In the genomic region with DNA sequence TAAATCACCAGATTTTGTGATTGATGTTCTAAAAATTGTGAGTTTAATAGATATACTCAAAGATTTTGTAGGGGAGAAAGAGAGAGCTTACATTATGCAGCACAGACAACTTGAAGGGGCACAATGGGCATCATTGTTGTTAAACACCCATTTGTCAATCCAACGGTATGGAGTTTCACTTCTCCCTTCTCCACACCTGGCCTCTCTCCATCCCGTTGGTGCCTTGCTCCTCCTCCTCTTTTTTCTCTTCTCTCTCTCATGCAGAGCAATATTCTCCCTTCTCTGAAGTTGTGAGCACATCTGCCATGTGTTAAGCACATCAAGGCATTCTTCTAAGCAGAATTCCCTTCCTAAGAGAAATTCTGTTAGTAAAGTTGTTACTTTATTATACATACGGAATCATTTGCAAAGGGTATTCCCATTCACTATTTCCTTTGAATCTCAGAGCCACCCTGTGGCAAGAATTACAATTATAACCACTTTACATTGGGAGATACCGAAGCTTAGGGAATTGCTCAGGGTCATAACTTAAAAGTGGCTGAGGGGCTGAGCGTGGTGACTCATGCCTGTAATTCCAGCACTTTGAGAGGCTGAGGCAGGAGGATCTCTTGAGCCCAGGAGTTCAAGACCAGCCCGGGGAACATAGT, we compare ENCODE assay signal across 14 cellular contexts. TPM values are rescaled to one million over a fixed set of nuclear protein-coding genes. Genes with fewer than 3 reads are reported as not detected.
A peak's percentile ranks its signal among the peaks of the same experiment; 100 is the strongest.
DNase-seq lines count a peak whose midpoint lies in the region; ATAC-seq, FAIRE-seq and TF ChIP-seq lines count a peak whose summit lies in the region.
"Had no signal": no experiment of that assay in that cellular context is flagged by ENCODE, and none has a peak within 500 bp of the region (broad histone marks: within the 10 kb centered on the region; RNA-seq: fewer than 3 reads in every experiment).

No MANE protein-coding gene starts in this region.

- no peaks in the 10 kb centered on the region for H3K36me3 ChIP-seq in GM12878 (ENCODE audit: control insufficient read depth in 2 of 2, insufficient read depth in 2 of 2, low read length in 1 of 2)
- no peaks in the 10 kb centered on the region for H3K36me3 ChIP-seq in vagina

- no peak for TF ChIP-seq RAD21 in GM12878 (IDR thresholded peaks at IDR 0.05; ENCODE audit: insufficient read depth, low read depth, low read length)

- no peak for TF ChIP-seq EP300 in GM12878 (IDR thresholded peaks at IDR 0.05; ENCODE audit: borderline replicate concordance in 1 of 2, control insufficient read depth in 1 of 2, low read depth in 2 of 2, low read length in 2 of 2)

- H3K9ac ChIP-seq in GM12878 (ENCODE audit: control insufficient read depth, insufficient read depth, low read length), result no peak overlapping the region

- ATAC-seq in GM12878 (peak; percentile 19; the same call in 1 of the 3 replicates), GM21723 (IDR thresholded peaks at IDR 0.05; ENCODE audit: unreplicated experiment) (no peak), HG02938 (IDR thresholded peaks at IDR 0.05; ENCODE audit: unreplicated experiment) (no peak)
- ATAC-seq: activated CD8-positive, alpha-beta T cell treated with anti-CD3 and anti-CD28 coated beads for 36 hours had no signal

- SMC1A ChIA-PET in GM12878 (lab: Charles Lee; ENCODE audit: uncharacterized antibody, unreplicated experiment), result interaction anchor here (0.8 to 4.5 kb wide), 13 partner anchors 12 to 163 kb away, joined by 3 to 24 read pairs (median 6); no protein-coding TSS in a partner anchor

- CTCF ChIA-PET in GM12878 (lab: Yijun Ruan, JAX), result interaction anchor here (0.6 to 5.3 kb wide), 9 partner anchors 13 to 134 kb away, joined by 3 to 29 read pairs (median 7); no protein-coding TSS in a partner anchor

- no peak overlapping the region for H3K27ac ChIP-seq in GM12878 (ENCODE audit: control insufficient read depth, insufficient read depth)
- H3K27ac ChIP-seq in vagina, result no peak overlapping the region

- H3K27me3 ChIP-seq in GM12878 (replicated peaks in 1 of 2; ENCODE audit: control insufficient read depth in 2 of 2, insufficient read depth in 2 of 2, low read length in 1 of 2) (no peaks in the 10 kb centered on the region), vagina (no peaks in the 10 kb centered on the region)

- FAIRE-seq in GM12878 (lab: Jason Lieb, UNC), result no peak

- no peaks in the 10 kb centered on the region for H3K79me2 ChIP-seq in GM12878 (ENCODE audit: control insufficient read depth, insufficient read depth, low read length)

- no peaks in the 10 kb centered on the region for H4K20me1 ChIP-seq in GM12878 (ENCODE audit: control insufficient read depth, insufficient read depth)

- in situ Hi-C loops in GM12878 (cut with MboI), result no loop called here

- no peaks in the 10 kb centered on the region for H3K9me3 ChIP-seq in GM12878 (replicated peaks; ENCODE audit: control insufficient read depth, insufficient read depth, low read length)
- no peaks in the 10 kb centered on the region for H3K9me3 ChIP-seq in vagina

- intact Hi-C loops in GM12878 (cut with micrococcal nuclease; ENCODE audit: unreplicated experiment), result no loop called here
- intact Hi-C loops in posterior cingulate gyrus (cut with DNase I), result no loop called here
- intact Hi-C loops in vagina (cut with DNase I), result no loop called here

- POLR2A ChIA-PET in GM12878 (lab: Charles Lee), result interaction anchor here (0.6 to 1.1 kb wide), 2 partner anchors 14 to 103 kb away, joined by 3 to 4 read pairs; no protein-coding TSS in a partner anchor

- 45% methylated on average over 6 of the region's 6 CpGs for WGBS in GM12878 (ENCODE audit: insufficient coverage, insufficient replicate concordance, low lambda C conversion rate, missing lambda C conversion rate)

- H3K4me3 ChIP-seq in GM12878 (no peak overlapping the region), vagina (no peak overlapping the region)
- H3K4me3 ChIP-seq: lung had no signal

- TF ChIP-seq POLR2A in GM12878 (IDR thresholded peaks at IDR 0.05; ENCODE audit: low read depth, low read length) (no peak), vagina (IDR thresholded peaks at IDR 0.05) (no peak)

- TF ChIP-seq CTCF in GM12878 (IDR thresholded peaks at IDR 0.05 in 2 of 3, conservative IDR thresholded peaks at IDR 0.05 in 1 of 3; ENCODE audit: control insufficient read depth in 2 of 3, extremely low read depth in 1 of 3, insufficient read depth in 1 of 3, low read depth in 3 of 3, low read length in 3 of 3) (no peak), vagina (IDR thresholded peaks at IDR 0.05) (no peak)

- RAD21 ChIA-PET in GM12878 (lab: Charles Lee; ENCODE audit: unreplicated experiment), result interaction anchor here (0.9 to 3.2 kb wide), 8 partner anchors 11 to 137 kb away, joined by 3 to 16 read pairs (median 3); a partner anchor contains a TSS

- H3K4me2 ChIP-seq in GM12878 (ENCODE audit: control insufficient read depth, insufficient read depth), result no peak overlapping the region

- H2AFZ ChIP-seq in GM12878 (ENCODE audit: control insufficient read depth, low read depth, low read length), result no peak overlapping the region

- BruUV-seq in GM12878 (replicated peaks; lab: Mats Ljungman, UMichigan), result no TSS peak

- H3K4me1 ChIP-seq in GM12878 (ENCODE audit: control insufficient read depth, insufficient read depth, low read length) (peaks cover 13% of the 10 kb centered on the region), vagina (no peaks in the 10 kb centered on the region)

- DNase-seq in GM04503 (ENCODE audit: low read depth), result peak; percentile 24
- peak; percentile 22 for DNase-seq in NCI-H2107 (lab: John Stamatoyannopoulos, UW)
- DNase-seq in GM12878 (ENCODE audit: low read depth, low spot score), result no peak
- peak; percentile 36 for DNase-seq in myocyte (ENCODE audit: low read depth)
- no peak for DNase-seq in posterior cingulate gyrus
- DNase-seq in vagina (ENCODE audit: extremely low spot score in 2 of 2), result no peak
- DNase-seq: activated CD8-positive, alpha-beta T cell treated with anti-CD3 and anti-CD28 coated beads for 36 hours; activated naive CD4-positive, alpha-beta T cell treated with anti-CD3 and anti-CD28 coated beads, Interleukin-2, amount 50 U/mL, for 16 hours; DND-41; NCI-H524 treated with DMSO at 0.1 percent for 48 hours had no signal

TF ChIP-seq in GM12878, 131 proteins besides CTCF, POLR2A, EP300 and RAD21:
- peak; percentile 55 for TF ChIP-seq IKZF1 (conservative IDR thresholded peaks at IDR 0.05)
- peak; percentile 83 for TF ChIP-seq SPI1 (IDR thresholded peaks at IDR 0.05; ENCODE audit: borderline replicate concordance, insufficient read depth, low read depth, low read length)
- TF ChIP-seq, protein P1, sequence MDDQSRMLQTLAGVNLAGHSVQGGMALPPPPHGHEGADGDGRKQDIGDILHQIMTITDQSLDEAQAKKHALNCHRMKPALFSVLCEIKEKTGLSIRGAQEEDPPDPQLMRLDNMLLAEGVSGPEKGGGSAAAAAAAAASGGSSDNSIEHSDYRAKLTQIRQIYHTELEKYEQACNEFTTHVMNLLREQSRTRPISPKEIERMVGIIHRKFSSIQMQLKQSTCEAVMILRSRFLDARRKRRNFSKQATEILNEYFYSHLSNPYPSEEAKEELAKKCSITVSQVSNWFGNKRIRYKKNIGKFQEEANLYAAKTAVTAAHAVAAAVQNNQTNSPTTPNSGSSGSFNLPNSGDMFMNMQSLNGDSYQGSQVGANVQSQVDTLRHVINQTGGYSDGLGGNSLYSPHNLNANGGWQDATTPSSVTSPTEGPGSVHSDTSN (IDR thresholded peaks at IDR 0.05; ENCODE audit: insufficient replicate concordance, low read depth, low read length), result no peak
- TF ChIP-seq IKZF2 (IDR thresholded peaks at IDR 0.05), result peak; percentile 57 to 69
- peak; percentile 56; the same call in 1 of the 2 replicates for TF ChIP-seq EED (IDR thresholded peaks at IDR 0.05; ENCODE audit: low read depth)

RNA-seq across cellular contexts. Expression of a gene that starts 40.5 kb away (rescaled TPM):
- 105 and 107 TPM in 2 replicates for total RNA-seq in GM12878 (2013; cell fraction: nucleolus; rRNA removed)
- total RNA-seq in GM12878 (2014; rRNA removed), result 18.0 and 18.4 TPM in 2 replicates
- total RNA-seq in GM12878 (2014; rRNA removed; fragmentation: Illumina TruSeq; extraction: Trizol), result 34.5 and 38.7 TPM in 2 replicates
- total RNA-seq in GM12878 (2021), result 36.6 and 38.4 TPM in 2 replicates
- 60.0 TPM for polyA plus RNA-seq in GM12878 (2011; ENCODE audit: low read depth)
- 97.6 and 149 TPM in 2 replicates for polyA plus RNA-seq in GM12878 (2011; rRNA removed)
- polyA plus RNA-seq in GM12878 (2011; cell fraction: cytosol; rRNA removed), result 72.9 and 113 TPM in 2 replicates
- polyA plus RNA-seq in GM12878 (2011; cell fraction: nucleus; rRNA removed), result 45.5 and 54.5 TPM in 2 replicates
- polyA plus RNA-seq in GM12878 (2012), result 57.2 and 78.2 TPM in 2 replicates
- polyA plus RNA-seq in GM12878 (2014; fragmentation: Illumina TruSeq; extraction: Trizol), result 72.1 and 78.5 TPM in 2 replicates
- polyA plus RNA-seq in GM12878 (2014; fragmentation: Nextera tagmentation; extraction: Ambion mirVana), result 10 to 100 TPM; 17.1 to 34.2 TPM
- 27.4 and 35.2 TPM in 2 replicates for polyA plus RNA-seq in GM12878 (2014; rRNA removed)
- 10 to 100 TPM; 42.7 to 46.3 TPM for polyA plus RNA-seq in GM12878 (2016; fragmentation: Nextera tagmentation; extraction: Ambion mirVana)
- polyA minus RNA-seq in GM12878 (2011; rRNA and poly(A)+ RNA removed), result 60.6 and 66.1 TPM in 2 replicates
- 18.0 and 20.8 TPM in 2 replicates for polyA minus RNA-seq in GM12878 (2011; cell fraction: cytosol; rRNA and poly(A)+ RNA removed)
- 49.3 and 76.1 TPM in 2 replicates for polyA minus RNA-seq in GM12878 (2011; cell fraction: nucleus; rRNA and poly(A)+ RNA removed)
- not detected in 2 replicates for total RNA-seq in myocyte
- 0.13 TPM for polyA plus RNA-seq in myocyte (2012)
- total RNA-seq in vagina, result 5.6 TPM
- total RNA-seq: pulmonary artery endothelial cell had no signal

Comparison
In these comparisons a context has a peak if more than half of its experiments do, and no peak if none do; other contexts are left out.
1. DNase-seq: peak in GM04503 (single experiment), NCI-H2107 (single experiment) and myocyte (single experiment); none in GM12878 (single experiment), posterior cingulate gyrus (0 of 10) and vagina (0 of 2).